Comparison of ENCODE assay signal across 9 cellular contexts in genomic region chr10:60444494-60445064, GRCh38. TPM values are rescaled to one million over a fixed set of nuclear protein-coding genes. Genes with fewer than 3 reads are reported as not detected.
DNase-seq lines count a peak whose midpoint lies in the region; ATAC-seq, FAIRE-seq and TF ChIP-seq lines count a peak whose summit lies in the region.
"Had no signal": no experiment of that assay in that cellular context is flagged by ENCODE, and none has a peak within 500 bp of the region (broad histone marks: within the 10 kb centered on the region; RNA-seq: fewer than 3 reads in every experiment).

No MANE protein-coding gene starts in this region.

- intact Hi-C loops in HCT116 (cut with micrococcal nuclease) (loop anchor here (1.0 to 10.0 kb wide), 3 partner anchors 203 to 840 kb away; no protein-coding TSS in a partner anchor), adrenal gland (cut with DNase I) (loop anchor here (2.0 to 5.0 kb wide), 2 partner anchors 202 to 203 kb away; no protein-coding TSS in a partner anchor), HepG2 (cut with micrococcal nuclease; ENCODE audit: unreplicated experiment) (loop anchor here (1.0 to 5.0 kb wide), 2 partner anchors 203 to 323 kb away; no protein-coding TSS in a partner anchor), sciatic nerve (cut with DNase I) (no loop called here)
- intact Hi-C loops in CD4-positive, alpha-beta memory T cell (cut with micrococcal nuclease), result loop anchor here (2.0 kb wide), 1 partner anchor 202 kb away; no protein-coding TSS in a partner anchor

- RAD21 ChIA-PET in HCT116 (lab: Charles Lee; ENCODE audit: low non-redundant PET in 1 of 2, low total read pairs in 2 of 2, uncharacterized antibody in 2 of 2, unreplicated experiment in 2 of 2), result interaction anchor here in 1 of 2 experiments (0.7 kb wide), 1 partner anchor 182 kb away, joined by 4 read pairs; no protein-coding TSS in a partner anchor

- DNase-seq in AG09309 (ENCODE audit: low read depth) (no peak), HCT116 (ENCODE audit: low read depth, low spot score) (peak; percentile 18), adrenal gland (no peak), HepG2 (ENCODE audit: low spot score) (peak; percentile 4), sciatic nerve (ENCODE audit: low spot score) (no peak)
- DNase-seq in CD4-positive, alpha-beta memory T cell, result no peak

- WGBS in adrenal gland, 4 donors, result 54 to 70% (median 63%) methylated on average over 1 of the region's 1 CpG
- WGBS in HepG2 (ENCODE audit: low lambda C conversion rate), result 0% methylated on average over 1 of the region's 1 CpG

- no peak overlapping the region for H3K4me3 Mint-ChIP-seq in CD4-positive, alpha-beta memory T cell

- TF ChIP-seq POLR2A in HCT116 (IDR thresholded peaks at IDR 0.05; ENCODE audit: borderline replicate concordance, extremely low read depth, insufficient read depth, insufficient read length) (no peak), adrenal gland (IDR thresholded peaks at IDR 0.05) (no peak), HepG2 (IDR thresholded peaks at IDR 0.05; ENCODE audit: insufficient read depth in 1 of 2, low read depth in 2 of 2, low read length in 2 of 2) (no peak)

- no peak overlapping the region for H3K9ac ChIP-seq in HCT116 (ENCODE audit: low read length)
- H3K9ac ChIP-seq in HepG2 (ENCODE audit: insufficient read depth, low read depth, low read length), result no peak overlapping the region

- no peaks in the 10 kb centered on the region; a peak in 1 of 4 replicates for H3K4me1 ChIP-seq in HCT116 (ENCODE audit: control insufficient read depth in 1 of 2, insufficient read depth in 2 of 2, low read length in 2 of 2)
- peaks cover 0 to 16% of the 10 kb centered on the region in 2 donors for H3K4me1 ChIP-seq in adrenal gland (replicated peaks in 1 of 2)
- no peaks in the 10 kb centered on the region for H3K4me1 ChIP-seq in HepG2 (ENCODE audit: insufficient read depth, low read length)
- peaks cover 12% of the 10 kb centered on the region for H3K4me1 ChIP-seq in CD4-positive, alpha-beta memory T cell (ENCODE audit: insufficient read depth, low read length)

- H4K20me1 ChIP-seq in HCT116 (ENCODE audit: insufficient read depth) (no peaks in the 10 kb centered on the region), HepG2 (ENCODE audit: insufficient read depth, low read length) (no peaks in the 10 kb centered on the region)

- H3K4me3 ChIP-seq in AG09309 (ENCODE audit: control insufficient read depth, low read depth, low read length), result no peak overlapping the region
- H3K4me3 ChIP-seq in HCT116 (replicated peaks in 1 of 2; ENCODE audit: low read depth in 1 of 2, low read length in 2 of 2), result no peak overlapping the region
- no peak overlapping the region for H3K4me3 ChIP-seq in adrenal gland
- H3K4me3 ChIP-seq in HepG2 (replicated peaks in 1 of 3; ENCODE audit: insufficient read depth in 1 of 3, low read depth in 2 of 3, low read length in 3 of 3), result no peak overlapping the region
- H3K4me3 ChIP-seq in CD4-positive, alpha-beta memory T cell (ENCODE audit: low read length in 2 of 2), result no peak overlapping the region

- no peaks in the 10 kb centered on the region for H3K79me2 ChIP-seq in HCT116 (ENCODE audit: insufficient read depth, low read length)
- no peaks in the 10 kb centered on the region for H3K79me2 ChIP-seq in HepG2 (ENCODE audit: insufficient read depth, low read length)

- ATAC-seq in HCT116 (no peak), HepG2 (no peak), HG03571 (IDR thresholded peaks at IDR 0.05; ENCODE audit: unreplicated experiment) (no peak), sciatic nerve (no peak), GM19351 (IDR thresholded peaks at IDR 0.05; ENCODE audit: unreplicated experiment) (no peak)

- BruUV-seq in HCT116 (replicated peaks; lab: Mats Ljungman, UMichigan) (no TSS peak), HepG2 (replicated peaks; lab: Mats Ljungman, UMichigan) (no TSS peak)

- POLR2A ChIA-PET in HCT116 (lab: Charles Lee), result no interaction called here
- POLR2A ChIA-PET in HepG2 (lab: Yijun Ruan, JAX), result no interaction called here
- POLR2A ChIA-PET in CD4-positive, alpha-beta memory T cell (lab: Charles Lee; ENCODE audit: partially characterized antibody), result no interaction called here

- H3K9me3 Mint-ChIP-seq in CD4-positive, alpha-beta memory T cell, result no peaks in the 10 kb centered on the region

- peaks cover 0 to 1% of the 10 kb centered on the region in 2 donors for H3K36me3 Mint-ChIP-seq in CD4-positive, alpha-beta memory T cell

- H3K27ac ChIP-seq in HCT116 (ENCODE audit: low read depth, low read length) (no peak overlapping the region), adrenal gland (no peak overlapping the region), HepG2 (ENCODE audit: extremely low read length, insufficient read depth, low read length) (no peak overlapping the region)
- no peak overlapping the region for H3K27ac ChIP-seq in CD4-positive, alpha-beta memory T cell (ENCODE audit: low read depth, low read length)

- H3K9me3 ChIP-seq in HCT116 (ENCODE audit: control insufficient read depth in 1 of 2, insufficient read depth in 1 of 2, low read depth in 1 of 2, low read length in 2 of 2) (no peaks in the 10 kb centered on the region), adrenal gland (replicated peaks in 1 of 3) (no peaks in the 10 kb centered on the region), HepG2 (ENCODE audit: low read length) (no peaks in the 10 kb centered on the region)
- no peaks in the 10 kb centered on the region for H3K9me3 ChIP-seq in CD4-positive, alpha-beta memory T cell (ENCODE audit: control insufficient read depth in 1 of 2, low read length in 2 of 2)

- TF ChIP-seq EP300 in HepG2 (IDR thresholded peaks at IDR 0.05; ENCODE audit: low read depth in 2 of 2, low read length in 2 of 2), result no peak
- TF ChIP-seq EP300 in HepG2 (CRISPR knock-in tag; IDR thresholded peaks at IDR 0.05; ENCODE audit: borderline replicate concordance), result no peak

- no peaks in the 10 kb centered on the region for H3K27me3 Mint-ChIP-seq in CD4-positive, alpha-beta memory T cell

- no peak for FAIRE-seq in HepG2 (lab: Jason Lieb, UNC)
- FAIRE-seq: urothelium cell line had no signal

- no peak overlapping the region for H2AFZ ChIP-seq in HCT116 (ENCODE audit: low read depth, low read length, poor library complexity, severe bottlenecking)
- no peak overlapping the region for H2AFZ ChIP-seq in HepG2 (ENCODE audit: low read length)

- TF ChIP-seq RAD21 in HCT116 (IDR thresholded peaks at IDR 0.05; ENCODE audit: low read depth), result peak; percentile 75
- no peak for TF ChIP-seq RAD21 in HepG2 (CRISPR knock-in tag; IDR thresholded peaks at IDR 0.05)

- peaks cover 18 to 25% (median 19%) of the 10 kb centered on the region in 4 donors for H3K4me1 Mint-ChIP-seq in CD4-positive, alpha-beta memory T cell

- H3K27ac Mint-ChIP-seq in CD4-positive, alpha-beta memory T cell, result no peak overlapping the region

- H3K36me3 ChIP-seq in HCT116 (ENCODE audit: control insufficient read depth in 1 of 2, insufficient read depth in 2 of 2, low read length in 2 of 2), result no peaks in the 10 kb centered on the region
- H3K36me3 ChIP-seq in adrenal gland (replicated peaks in 1 of 2), result no peaks in the 10 kb centered on the region
- H3K36me3 ChIP-seq in HepG2 (replicated peaks in 1 of 2; ENCODE audit: control insufficient read depth in 1 of 2, insufficient read depth in 2 of 2, low read length in 2 of 2), result no peaks in the 10 kb centered on the region
- no peaks in the 10 kb centered on the region for H3K36me3 ChIP-seq in CD4-positive, alpha-beta memory T cell (ENCODE audit: insufficient read depth, low read length)

- no peaks in the 10 kb centered on the region for H3K9me2 ChIP-seq in HCT116 (ENCODE audit: insufficient read depth)

- H3K27me3 ChIP-seq in HCT116 (ENCODE audit: insufficient read depth, low read length), result no peaks in the 10 kb centered on the region
- no peaks in the 10 kb centered on the region for H3K27me3 ChIP-seq in adrenal gland
- H3K27me3 ChIP-seq in HepG2 (ENCODE audit: control insufficient read depth in 1 of 2, insufficient read depth in 2 of 2, low read length in 2 of 2), result no peaks in the 10 kb centered on the region
- H3K27me3 ChIP-seq in CD4-positive, alpha-beta memory T cell (ENCODE audit: insufficient read depth, low read length), result no peaks in the 10 kb centered on the region

- CTCF ChIA-PET in HCT116 (lab: Charles Lee), result interaction anchor here (1.4 to 4.9 kb wide), 5 partner anchors 198 to 326 kb away, joined by 3 to 33 read pairs (median 5); no protein-coding TSS in a partner anchor
- CTCF ChIA-PET in HepG2 (lab: Yijun Ruan, JAX; ENCODE audit: low intra/inter-chr PET ratio, low total read pairs), result interaction anchor here (1.1 to 2.1 kb wide), 2 partner anchors 201 to 203 kb away, joined by 3 to 12 read pairs; no protein-coding TSS in a partner anchor
- CTCF ChIA-PET in CD4-positive, alpha-beta memory T cell (lab: Charles Lee; ENCODE audit: partially characterized antibody), result interaction anchor here (0.7 to 4.9 kb wide), 7 partner anchors 9 to 324 kb away, joined by 3 to 62 read pairs (median 3); no protein-coding TSS in a partner anchor

- TF ChIP-seq CTCF in AG09309 (IDR thresholded peaks at IDR 0.05; ENCODE audit: control insufficient read depth, insufficient read depth, low read depth, low read length, missing control alignments) (peak; percentile 52), HCT116 (IDR thresholded peaks at IDR 0.05 in 2 of 3, conservative IDR thresholded peaks at IDR 0.05 in 1 of 3; ENCODE audit: borderline replicate concordance in 1 of 3, insufficient read depth in 1 of 3, low read depth in 2 of 3, low read length in 2 of 3) (peak; percentile 36 to 70 (median 66); a peak in 4 of 6 replicates), adrenal gland (IDR thresholded peaks at IDR 0.05) (peak; percentile 23 to 74 (median 56)), HepG2 (CRISPR knock-in tag; IDR thresholded peaks at IDR 0.05) (peak; percentile 36)

- H3K4me2 ChIP-seq in HCT116 (ENCODE audit: low read length) (no peak overlapping the region), HepG2 (ENCODE audit: low read depth, low read length) (no peak overlapping the region)

- in situ Hi-C loops in HepG2 (cut with HindIII; ENCODE audit: extremely low pct_ligation_motif_present, low pct_unique_long_range_greater_than_20kb), result no loop called here

RNA-seq across cellular contexts. Expression of gene ANK3, which starts 54.9 kb away (rescaled TPM):
- total RNA-seq in HCT116 (2021; ENCODE audit: unreplicated experiment) (15.3 TPM), adrenal gland (10 to 100 TPM in 7 of 8 donors, 1 to 10 TPM in 1; 9.3 to 28.9 (median 18.4) TPM), HepG2 (2016; rRNA removed; fragmentation: Illumina TruSeq; extraction: Trizol) (not detected in 2 replicates), sciatic nerve (203 TPM)
- polyA plus RNA-seq in HCT116 (2012), result 4.1 and 6.4 TPM in 2 replicates
- polyA plus RNA-seq in adrenal gland (10 to 100 TPM in 1 of 3 donors, 1 to 10 TPM in 2; 2.6 to 12.2 (median 6.2) TPM), HepG2 (2011; rRNA removed) (not detected in 2 replicates)
- total RNA-seq in HepG2 (2016; cell fraction: cytosol; rRNA removed; fragmentation: Illumina TruSeq; extraction: Trizol; ENCODE audit: low read depth), result not detected in 2 replicates
- 0.39 TPM in 1 of 2 replicates, not detected in the other for total RNA-seq in HepG2 (2016; cell fraction: insoluble cytoplasmic fraction; rRNA removed; fragmentation: Illumina TruSeq; extraction: Trizol)
- total RNA-seq in HepG2 (2016; cell fraction: membrane; rRNA removed; fragmentation: Illumina TruSeq; extraction: Trizol), result not detected in 2 replicates
- not detected in 2 replicates for total RNA-seq in HepG2 (2016; cell fraction: nucleus; rRNA removed; fragmentation: Illumina TruSeq; extraction: Trizol)
- not detected in 2 replicates for polyA plus RNA-seq in HepG2 (2011; cell fraction: cytosol; rRNA removed)
- polyA plus RNA-seq in HepG2 (2011; cell fraction: nucleus; rRNA removed), result not detected in 2 replicates
- polyA plus RNA-seq in HepG2 (2012), result not detected in 2 replicates
- not detected in 2 replicates for polyA plus RNA-seq in HepG2 (2016; cell fraction: cytosol; fragmentation: Illumina TruSeq; extraction: Trizol; ENCODE audit: low read depth)
- polyA plus RNA-seq in HepG2 (2016; cell fraction: insoluble cytoplasmic fraction; fragmentation: Illumina TruSeq; extraction: Trizol; ENCODE audit: low read depth), result not detected in 2 replicates
- polyA plus RNA-seq in HepG2 (2016; cell fraction: membrane; fragmentation: Illumina TruSeq; extraction: Trizol; ENCODE audit: low read depth), result not detected in 2 replicates
- not detected in 2 replicates for polyA plus RNA-seq in HepG2 (2016; cell fraction: nucleus; fragmentation: Illumina TruSeq; extraction: Trizol; ENCODE audit: insufficient read depth, low read depth)
- 10.7 TPM in 1 of 2 replicates, not detected in the other for polyA minus RNA-seq in HepG2 (2011; rRNA and poly(A)+ RNA removed; ENCODE audit: low replicate concordance)
- not detected in 2 replicates for polyA minus RNA-seq in HepG2 (2011; cell fraction: cytosol; rRNA and poly(A)+ RNA removed)
- not detected in 2 replicates for polyA minus RNA-seq in HepG2 (2011; cell fraction: nucleus; rRNA and poly(A)+ RNA removed)
- total RNA-seq in CD4-positive, alpha-beta memory T cell, result 10 to 100 TPM; 80.0 to 90.1 TPM
- polyA plus RNA-seq in CD4-positive, alpha-beta memory T cell, result 10 to 100 TPM in 1 of 2 donors, 1 to 10 TPM in 1; 7.2 to 31.7 TPM

Comparison
In these comparisons a context has a peak if more than half of its experiments do, and no peak if none do; other contexts are left out.
1. DNase-seq: peak in HCT116 (single experiment) and HepG2 (single experiment); none in AG09309 (single experiment), adrenal gland (0 of 7), sciatic nerve (single experiment) and CD4-positive, alpha-beta memory T cell (0 of 5).
2. RNA of gene ANK3, which starts 54.9 kb away (total RNA-seq): 203 TPM in sciatic nerve (single experiment), 80.0 to 90.1 TPM in CD4-positive, alpha-beta memory T cell, 9.3 to 28.9 TPM in adrenal gland and 15.3 TPM in HCT116 (single experiment); 0.39 TPM in HepG2; every median in the first group is over 4 times any median in the second.
3. Peak in every context shown above with its lines, with median percentiles within 50 percentile points of each other: CTCF ChIP-seq.